In genomic region chr10:78772083-78772482, GRCh38 we compare ENCODE assay signal across 1 cellular context.
TF ChIP-seq lines count a peak whose summit lies in the region.

No MANE protein-coding gene starts in this region.

TF ChIP-seq in WTC11, 78 proteins besides CTCF, POLR2A, EP300 and RAD21 (continued from another document):
- no peak for TF ChIP-seq ZNF532 (CRISPR knock-in tag; IDR thresholded peaks at IDR 0.05; ENCODE audit: borderline replicate concordance)
- no peak for TF ChIP-seq ZNF425 (CRISPR knock-in tag; conservative IDR thresholded peaks at IDR 0.05)
- TF ChIP-seq FOXK1 (CRISPR knock-in tag; IDR thresholded peaks at IDR 0.05), result no peak
- TF ChIP-seq FOXP4 (CRISPR knock-in tag; IDR thresholded peaks at IDR 0.05), result no peak
- no peak for TF ChIP-seq GABPB1 (CRISPR knock-in tag; IDR thresholded peaks at IDR 0.05)
- no peak for TF ChIP-seq E2F5 (CRISPR knock-in tag; IDR thresholded peaks at IDR 0.05)
- TF ChIP-seq, protein P1, sequence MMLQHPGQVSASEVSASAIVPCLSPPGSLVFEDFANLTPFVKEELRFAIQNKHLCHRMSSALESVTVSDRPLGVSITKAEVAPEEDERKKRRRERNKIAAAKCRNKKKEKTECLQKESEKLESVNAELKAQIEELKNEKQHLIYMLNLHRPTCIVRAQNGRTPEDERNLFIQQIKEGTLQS (CRISPR knock-in tag; conservative IDR thresholded peaks at IDR 0.05), result no peak
- TF ChIP-seq STAT6 (CRISPR knock-in tag; conservative IDR thresholded peaks at IDR 0.05; ENCODE audit: low read depth), result no peak
- TF ChIP-seq, protein P2, sequence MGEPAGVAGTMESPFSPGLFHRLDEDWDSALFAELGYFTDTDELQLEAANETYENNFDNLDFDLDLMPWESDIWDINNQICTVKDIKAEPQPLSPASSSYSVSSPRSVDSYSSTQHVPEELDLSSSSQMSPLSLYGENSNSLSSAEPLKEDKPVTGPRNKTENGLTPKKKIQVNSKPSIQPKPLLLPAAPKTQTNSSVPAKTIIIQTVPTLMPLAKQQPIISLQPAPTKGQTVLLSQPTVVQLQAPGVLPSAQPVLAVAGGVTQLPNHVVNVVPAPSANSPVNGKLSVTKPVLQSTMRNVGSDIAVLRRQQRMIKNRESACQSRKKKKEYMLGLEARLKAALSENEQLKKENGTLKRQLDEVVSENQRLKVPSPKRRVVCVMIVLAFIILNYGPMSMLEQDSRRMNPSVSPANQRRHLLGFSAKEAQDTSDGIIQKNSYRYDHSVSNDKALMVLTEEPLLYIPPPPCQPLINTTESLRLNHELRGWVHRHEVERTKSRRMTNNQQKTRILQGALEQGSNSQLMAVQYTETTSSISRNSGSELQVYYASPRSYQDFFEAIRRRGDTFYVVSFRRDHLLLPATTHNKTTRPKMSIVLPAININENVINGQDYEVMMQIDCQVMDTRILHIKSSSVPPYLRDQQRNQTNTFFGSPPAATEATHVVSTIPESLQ (CRISPR knock-in tag; IDR thresholded peaks at IDR 0.05), result no peak
- no peak for TF ChIP-seq MXD4 (CRISPR knock-in tag; IDR thresholded peaks at IDR 0.05; ENCODE audit: borderline replicate concordance)
- no peak for TF ChIP-seq ETV6 (CRISPR knock-in tag; IDR thresholded peaks at IDR 0.05)
- TF ChIP-seq, protein P3, sequence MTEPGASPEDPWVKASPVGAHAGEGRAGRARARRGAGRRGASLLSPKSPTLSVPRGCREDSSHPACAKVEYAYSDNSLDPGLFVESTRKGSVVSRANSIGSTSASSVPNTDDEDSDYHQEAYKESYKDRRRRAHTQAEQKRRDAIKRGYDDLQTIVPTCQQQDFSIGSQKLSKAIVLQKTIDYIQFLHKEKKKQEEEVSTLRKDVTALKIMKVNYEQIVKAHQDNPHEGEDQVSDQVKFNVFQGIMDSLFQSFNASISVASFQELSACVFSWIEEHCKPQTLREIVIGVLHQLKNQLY (CRISPR knock-in tag; IDR thresholded peaks at IDR 0.05), result no peak
